ENCODE assay signal across 7 cellular contexts in genomic region chr2:36965751-36966369, GRCh38. TPM values are rescaled to one million over a fixed set of nuclear protein-coding genes. Genes with fewer than 3 reads are reported as not detected.
A peak's percentile ranks its signal among the peaks of the same experiment; 100 is the strongest.
DNase-seq lines count a peak whose midpoint lies in the region; ATAC-seq and TF ChIP-seq lines count a peak whose summit lies in the region.

No MANE protein-coding gene starts in this region.

- intact Hi-C loops in testis (cut with DNase I; ENCODE audit: low total_unique reads): no loop called here

- peaks cover 0 to 10% (median 0%) of the 10 kb centered on the region in 3 donors for H3K36me3 Mint-ChIP-seq in naive thymus-derived CD8-positive, alpha-beta T cell

- 0 to 1% methylated on average over 31 to 36 of the region's 42 CpGs for WGBS in testis, 2 donors

- H3K4me1 Mint-ChIP-seq in naive thymus-derived CD8-positive, alpha-beta T cell: peaks cover 36 to 63% (median 52%) of the 10 kb centered on the region in 4 donors

- no peak for TF ChIP-seq POLR2A in testis (IDR thresholded peaks at IDR 0.05)

- H3K4me3 ChIP-seq in epithelial cell of proximal tubule (ENCODE audit: low read depth, low read length) (peak overlapping the region; percentile 94), testis (peak overlapping the region; percentile 78 to 98)

- TF ChIP-seq CTCF in epithelial cell of proximal tubule (conservative IDR thresholded peaks at IDR 0.05; ENCODE audit: low read depth, low read length) (no peak), testis (IDR thresholded peaks at IDR 0.05) (no peak)

- ATAC-seq in GM18499 (IDR thresholded peaks at IDR 0.05; ENCODE audit: insufficient read depth, unreplicated experiment): peak; percentile 21
- peak; percentile 27 for ATAC-seq in HG02588 (IDR thresholded peaks at IDR 0.05; ENCODE audit: unreplicated experiment)
- ATAC-seq in naive thymus-derived CD8-positive, alpha-beta T cell: peak in 1 of 2 donors; percentile 10

- DNase-seq in NCI-H146 treated with DMSO at 0.1 percent for 48 hours (lab: John Stamatoyannopoulos, UW; ENCODE audit: unreplicated experiment): peak; percentile 40
- peak; percentile 4 to 17 (median 9) for DNase-seq in activated CD8-positive, alpha-beta memory T cell treated with anti-CD3 and anti-CD28 coated beads for 48 hours (ENCODE audit: low read depth in 2 of 3, low spot score in 2 of 3)
- DNase-seq in epithelial cell of proximal tubule (ENCODE audit: low read depth): no peak
- DNase-seq in naive thymus-derived CD8-positive, alpha-beta T cell: peak in 5 of 10 donors; percentile 4 to 22 (median 15)
- peak; percentile 63 for DNase-seq in testis

- H3K9me3 ChIP-seq in testis: no peaks in the 10 kb centered on the region

- peaks cover 0 to 3% (median 0%) of the 10 kb centered on the region in 5 donors for H3K27me3 Mint-ChIP-seq in naive thymus-derived CD8-positive, alpha-beta T cell

- peak overlapping the region; percentile 86 to 97 (median 94) for H3K27ac Mint-ChIP-seq in naive thymus-derived CD8-positive, alpha-beta T cell

- H3K36me3 ChIP-seq in testis (ENCODE audit: low read depth, missing control alignments): no peaks in the 10 kb centered on the region

- H3K27ac ChIP-seq in testis: peak overlapping the region; percentile 86 to 91

- H3K4me3 Mint-ChIP-seq in naive thymus-derived CD8-positive, alpha-beta T cell: peak overlapping the region; percentile 92 to 98 (median 96)

- H3K27me3 ChIP-seq in testis: no peaks in the 10 kb centered on the region

- peaks cover 11% of the 10 kb centered on the region for H3K4me1 ChIP-seq in testis

- POLR2A ChIA-PET in naive thymus-derived CD8-positive, alpha-beta T cell (lab: Charles Lee): interaction anchor here (0.9 to 1.7 kb wide), 9 partner anchors 17 to 1786 kb away, joined by 3 to 13 read pairs (median 4); partner anchors contain the start of genes ATL2, CEBPZ, GPATCH11 and HEATR5B

- no peaks in the 10 kb centered on the region for H3K9me3 Mint-ChIP-seq in naive thymus-derived CD8-positive, alpha-beta T cell

RNA-seq across cellular contexts. Expression of gene STRN, which starts 0.5 kb away (rescaled TPM):
- total RNA-seq in epithelial cell of proximal tubule (8.0 and 9.1 TPM in 2 replicates), testis (10 to 100 TPM; 34.8 to 37.1 TPM)
- total RNA-seq in naive thymus-derived CD8-positive, alpha-beta T cell: 10 to 100 TPM; 33.4 to 34.9 TPM
- 10 to 100 TPM in 1 of 3 donors, 1 to 10 TPM in 2; 6.8 to 10.8 (median 7.8) TPM for polyA plus RNA-seq in naive thymus-derived CD8-positive, alpha-beta T cell
- 13.9 TPM for polyA plus RNA-seq in testis (ENCODE audit: insufficient read depth, low read depth, low replicate concordance)
